24 cellular contexts compared by ENCODE assay signal in genomic region chrX:101080326-101080725, GRCh38. TPM values are rescaled to one million over a fixed set of nuclear protein-coding genes. Genes with fewer than 3 reads are reported as not detected.
DNase-seq lines count a peak whose midpoint lies in the region; ATAC-seq and TF ChIP-seq lines count a peak whose summit lies in the region.
"Had no signal": no experiment of that assay in that cellular context is flagged by ENCODE, and none has a peak within 500 bp of the region (broad histone marks: within the 10 kb centered on the region; RNA-seq: fewer than 3 reads in every experiment).

No MANE protein-coding gene starts in this region.

- H2BK12ac ChIP-seq in neuronal stem cell (ENCODE audit: low read length), result no peak overlapping the region

- H3K4me3 Mint-ChIP-seq in WTC11 (peak overlapping the region; percentile 86), glutamatergic neuron (ENCODE audit: unreplicated experiment) (peak overlapping the region; percentile 93), osteocyte (ENCODE audit: unreplicated experiment) (no peak overlapping the region)
- H3K4me3 Mint-ChIP-seq: activated B cell treated with CpG ODN at 0.5 μM for 24 hours; activated CD8-positive, alpha-beta T cell treated with anti-CD3 and anti-CD28 coated beads, Interleukin-2, amount 10 ng/mL, durations not matched to agents 7 days and 5 days; activated naive CD4-positive, alpha-beta T cell treated with anti-CD3 and anti-CD28 coated beads for 36 hours; activated T-cell treated with anti-CD3 and anti-CD28 coated beads, Interleukin-2, amount 50 U/mL, for 4 hours; CD14-positive monocyte; T-helper 17 cell had no signal

- H3K27me3 Mint-ChIP-seq in WTC11 (ENCODE audit: low read depth) (peaks cover 11% of the 10 kb centered on the region), glutamatergic neuron (ENCODE audit: unreplicated experiment) (no peaks in the 10 kb centered on the region), osteocyte (ENCODE audit: unreplicated experiment) (no peaks in the 10 kb centered on the region)

- no peak for ATAC-seq in WTC11
- no peak for ATAC-seq in GM19455 (IDR thresholded peaks at IDR 0.05; ENCODE audit: unreplicated experiment)
- no peak for ATAC-seq in stimulated activated naive CD8-positive, alpha-beta T cell treated with anti-CD3 and anti-CD28 coated beads, Interleukin-15, Interleukin-2, amounts not matched to agents 100 U/mL and 50 U/mL, for 24 hours
- ATAC-seq: activated CD8-positive, alpha-beta T cell treated with anti-CD3 and anti-CD28 coated beads, Interleukin-2, amount 10 ng/mL, durations not matched to agents 7 days and 5 days; activated T-cell treated with anti-CD3 and anti-CD28 coated beads, Interleukin-2, amount 50 U/mL, for 4 hours; left lung; T-helper 17 cell had no signal

- H3K9me3 ChIP-seq in ES-I3 (ENCODE audit: control insufficient read depth, insufficient read depth, low read length), result no peaks in the 10 kb centered on the region; the same call in 1 of the 2 replicates
- H3K9me3 ChIP-seq in neuronal stem cell (replicated peaks in 1 of 2; ENCODE audit: control insufficient read depth in 2 of 2, insufficient read depth in 1 of 2, low read depth in 1 of 2, low read length in 2 of 2), result no peaks in the 10 kb centered on the region
- H3K9me3 ChIP-seq: left lung had no signal

- no peak overlapping the region for H3K4ac ChIP-seq in neuronal stem cell (ENCODE audit: low read length)

- H3K4me3 ChIP-seq in neuronal stem cell (ENCODE audit: low read length in 2 of 2), result no peak overlapping the region
- H3K4me3 ChIP-seq: left lung, PC-9 had no signal

- CTCF ChIA-PET in WTC11 (lab: Charles Lee), result no interaction called here

- DNase-seq in WTC11 (ENCODE audit: low spot score) (no peak), glutamatergic neuron (no peak), neuronal stem cell (ENCODE audit: low spot score) (no peak), osteocyte (ENCODE audit: extremely low spot score, unreplicated experiment) (no peak)
- no peak for DNase-seq in stimulated activated CD4-positive, alpha-beta T cell treated with anti-CD3 and anti-CD28 coated beads, Interleukin-1b, Interleukin-23, amount 100 ng/mL, for 48 hours
- no peak for DNase-seq in stimulated activated naive CD8-positive, alpha-beta T cell treated with anti-CD3 and anti-CD28 coated beads, Interleukin-15, Interleukin-2, amounts not matched to agents 100 U/mL and 50 U/mL, for 24 hours
- DNase-seq: activated B cell treated with CpG ODN at 0.5 μM for 24 hours; activated CD8-positive, alpha-beta T cell treated with anti-CD3 and anti-CD28 coated beads, Interleukin-2, amount 10 ng/mL, durations not matched to agents 7 days and 5 days; activated naive CD4-positive, alpha-beta T cell treated with anti-CD3 and anti-CD28 coated beads for 36 hours; activated T-cell treated with anti-CD3 and anti-CD28 coated beads, Interleukin-2, amount 50 U/mL, for 4 hours; GDM1; H7; left lung; midbrain; NCI-H1436 treated with DMSO at 0.1 percent for 48 hours; NCI-H748 treated with DMSO at 0.1 percent for 48 hours; PC-9; SIG-M5; stimulated activated CD4-positive, alpha-beta T cell treated with anti-CD3 and anti-CD28 coated beads, Interleukin-4, amount 100 ng/mL, for 24 hours; T-helper 17 cell had no signal

- H4K91ac ChIP-seq in neuronal stem cell (ENCODE audit: low read depth, low read length, poor library complexity), result no peak overlapping the region

- H3K4me1 ChIP-seq in ES-I3 (ENCODE audit: insufficient read depth, low read length), result peaks cover 14% of the 10 kb centered on the region
- peaks cover 6% of the 10 kb centered on the region in 2 donors for H3K4me1 ChIP-seq in neuronal stem cell (ENCODE audit: control insufficient read depth in 2 of 2, insufficient read depth in 1 of 2, low read depth in 1 of 2, low read length in 2 of 2)
- H3K4me1 ChIP-seq: left lung had no signal

- H3K36me3 ChIP-seq in ES-I3 (ENCODE audit: insufficient read depth, low read length) (no peaks in the 10 kb centered on the region), neuronal stem cell (replicated peaks in 1 of 2; ENCODE audit: control insufficient read depth in 2 of 2, insufficient read depth in 2 of 2, low read length in 2 of 2) (no peaks in the 10 kb centered on the region)
- H3K36me3 ChIP-seq: left lung had no signal

- H3K4me1 Mint-ChIP-seq in WTC11 (peaks cover 22% of the 10 kb centered on the region), glutamatergic neuron (ENCODE audit: low read depth, unreplicated experiment) (peaks cover 2% of the 10 kb centered on the region), osteocyte (ENCODE audit: unreplicated experiment) (peaks cover 7% of the 10 kb centered on the region)
- H3K4me1 Mint-ChIP-seq: T-helper 17 cell had no signal

- H3K27ac ChIP-seq in neuronal stem cell (replicated peaks; ENCODE audit: low read length), result no peak overlapping the region
- H3K27ac ChIP-seq: left lung, PC-9, skin epidermis had no signal

- no peak overlapping the region for H2BK5ac ChIP-seq in neuronal stem cell (ENCODE audit: low read length)

- H4K8ac ChIP-seq in neuronal stem cell (ENCODE audit: low read depth, low read length), result no peak overlapping the region

- H3K36me3 Mint-ChIP-seq in WTC11 (no peaks in the 10 kb centered on the region), glutamatergic neuron (ENCODE audit: unreplicated experiment) (no peaks in the 10 kb centered on the region), osteocyte (ENCODE audit: unreplicated experiment) (no peaks in the 10 kb centered on the region)
- H3K36me3 Mint-ChIP-seq: CD14-positive monocyte had no signal

- H3K9ac ChIP-seq in ES-I3 (ENCODE audit: low read depth, low read length) (peak overlapping the region; percentile 64; the same call in 1 of the 2 replicates), neuronal stem cell (ENCODE audit: low read depth, low read length, poor library complexity) (no peak overlapping the region)

- H3K4me2 ChIP-seq in neuronal stem cell (ENCODE audit: insufficient read depth, low read length, poor library complexity, severe bottlenecking), result peak overlapping the region; percentile 62
- H3K4me2 ChIP-seq: PC-9 had no signal

- H3K79me1 ChIP-seq in neuronal stem cell (ENCODE audit: low read depth, low read length), result peaks cover 1% of the 10 kb centered on the region

- no CpG with 5 or more reads among the region's 2 CpGs for WGBS in neuronal stem cell (ENCODE audit: extremely low coverage in 2 of 2, insufficient read length in 2 of 2, insufficient replicate concordance in 1 of 2), 2 donors

- H3K27me3 ChIP-seq in neuronal stem cell (ENCODE audit: control insufficient read depth in 3 of 3, insufficient read depth in 3 of 3, low read depth in 1 of 3, low read length in 3 of 3), result no peaks in the 10 kb centered on the region
- H3K27me3 ChIP-seq: left lung had no signal

- no peak overlapping the region for H3K18ac ChIP-seq in neuronal stem cell (ENCODE audit: low read length)

- H3K14ac ChIP-seq in neuronal stem cell (ENCODE audit: low read length), result no peak overlapping the region

- H2AFZ ChIP-seq in neuronal stem cell (ENCODE audit: low read length), result peak overlapping the region; percentile 96
- H2AFZ ChIP-seq: PC-9 had no signal

- H2BK120ac ChIP-seq in neuronal stem cell (ENCODE audit: low read depth, low read length), result no peak overlapping the region

- H3K9me3 Mint-ChIP-seq in WTC11, result no peaks in the 10 kb centered on the region
- no peaks in the 10 kb centered on the region for H3K9me3 Mint-ChIP-seq in glutamatergic neuron (ENCODE audit: unreplicated experiment)
- no peaks in the 10 kb centered on the region for H3K9me3 Mint-ChIP-seq in osteocyte (ENCODE audit: unreplicated experiment)
- H3K9me3 Mint-ChIP-seq: activated B cell treated with CpG ODN at 0.5 μM for 24 hours; activated naive CD4-positive, alpha-beta T cell treated with anti-CD3 and anti-CD28 coated beads for 36 hours; activated T-cell treated with anti-CD3 and anti-CD28 coated beads, Interleukin-2, amount 50 U/mL, for 4 hours had no signal

- H2BK15ac ChIP-seq in neuronal stem cell (ENCODE audit: low read length), result no peak overlapping the region

- H2AK5ac ChIP-seq in neuronal stem cell (ENCODE audit: low read depth, low read length), result no peak overlapping the region

- no peak for TF ChIP-seq CTCF in WTC11 (IDR thresholded peaks at IDR 0.05)
- no peak for TF ChIP-seq CTCF in glutamatergic neuron (IDR thresholded peaks at IDR 0.05; ENCODE audit: partially characterized antibody, unreplicated experiment)
- no peak for TF ChIP-seq CTCF in osteocyte (IDR thresholded peaks at IDR 0.05)

- POLR2A ChIA-PET in WTC11 (lab: Charles Lee), result no interaction called here

- H3K23ac ChIP-seq in neuronal stem cell (ENCODE audit: low read depth, low read length, poor library complexity), result no peak overlapping the region

- H3K27ac Mint-ChIP-seq in WTC11, result no peak overlapping the region
- H3K27ac Mint-ChIP-seq in glutamatergic neuron (ENCODE audit: unreplicated experiment), result peak overlapping the region; percentile 22
- H3K27ac Mint-ChIP-seq in osteocyte (ENCODE audit: unreplicated experiment), result no peak overlapping the region
- H3K27ac Mint-ChIP-seq: activated B cell treated with CpG ODN at 0.5 μM for 24 hours; activated CD8-positive, alpha-beta T cell treated with anti-CD3 and anti-CD28 coated beads, Interleukin-2, amount 10 ng/mL, durations not matched to agents 7 days and 5 days; activated naive CD4-positive, alpha-beta T cell treated with anti-CD3 and anti-CD28 coated beads for 36 hours; CD14-positive monocyte; T-helper 17 cell had no signal

TF ChIP-seq in WTC11, 78 proteins besides CTCF, POLR2A, EP300 and RAD21 (continues in another document):
- TF ChIP-seq ZBTB43 (CRISPR knock-in tag; IDR thresholded peaks at IDR 0.05), result no peak

RNA-seq across cellular contexts. Expression of gene TMEM35A, which starts 1.6 kb away (rescaled TPM):
- 3.9 to 4.2 TPM (median 3.9 TPM) in 3 replicates for total RNA-seq in WTC11 (2021)
- total RNA-seq in glutamatergic neuron (ENCODE audit: unreplicated experiment), result 27.5 TPM
- polyA plus RNA-seq in neuronal stem cell (2013, experiment 1 of 2), result 13.2 TPM
- polyA plus RNA-seq in neuronal stem cell (2013, experiment 2 of 2), result 14.1 TPM
- 1.8 and 2.2 TPM in 2 replicates for total RNA-seq in osteocyte
- total RNA-seq: activated B cell treated with CpG ODN at 0.5 μM for 24 hours; activated CD8-positive, alpha-beta T cell treated with anti-CD3 and anti-CD28 coated beads, Interleukin-2, amount 10 ng/mL, durations not matched to agents 7 days and 5 days; activated naive CD4-positive, alpha-beta T cell treated with anti-CD3 and anti-CD28 coated beads for 36 hours; activated T-cell treated with anti-CD3 and anti-CD28 coated beads, Interleukin-2, amount 50 U/mL, for 4 hours; PC-9; T-helper 17 cell had no signal
- polyA plus RNA-seq: CD14-positive monocyte had no signal

RNA-seq across cellular contexts. Expression of gene CENPI, which starts 17.7 kb away (rescaled TPM):
- total RNA-seq in WTC11 (2021), result 18.1 to 20.1 TPM (median 19.5 TPM) in 3 replicates
- total RNA-seq in glutamatergic neuron (ENCODE audit: unreplicated experiment), result 10.2 TPM
- polyA plus RNA-seq in neuronal stem cell (2013, experiment 1 of 2), result 12.5 TPM
- polyA plus RNA-seq in neuronal stem cell (2013, experiment 2 of 2), result 13.4 TPM
- total RNA-seq in osteocyte, result 3.1 and 5.5 TPM in 2 replicates

RNA-seq across cellular contexts. Expression of gene TRMT2B, which starts 28.4 kb away (rescaled TPM):
- total RNA-seq in WTC11 (2021), result 14.3 to 17.3 TPM (median 15.4 TPM) in 3 replicates
- 5.1 TPM for total RNA-seq in glutamatergic neuron (ENCODE audit: unreplicated experiment)
- 5.8 TPM for polyA plus RNA-seq in neuronal stem cell (2013, experiment 1 of 2)
- polyA plus RNA-seq in neuronal stem cell (2013, experiment 2 of 2), result 6.0 TPM
- 11.0 and 12.5 TPM in 2 replicates for total RNA-seq in osteocyte
